Comparison of ENCODE assay signal across 20 cellular contexts in genomic region chr1:119768778-119769177, GRCh38. TPM values are rescaled to one million over a fixed set of nuclear protein-coding genes. Genes with fewer than 3 reads are reported as not detected.
DNase-seq lines count a peak whose midpoint lies in the region; ATAC-seq, FAIRE-seq and TF ChIP-seq lines count a peak whose summit lies in the region.
"Had no signal": no experiment of that assay in that cellular context is flagged by ENCODE, and none has a peak within 500 bp of the region (broad histone marks: within the 10 kb centered on the region; RNA-seq: fewer than 3 reads in every experiment).

TSS of gene HMGCS2 (minus strand) at chr1:119768905. CDS start at chr1:119768844, 61 bp downstream.

- CTCF ChIA-PET in HepG2 (lab: Yijun Ruan, JAX; ENCODE audit: low intra/inter-chr PET ratio, low total read pairs), result no interaction called here

- H3K9ac ChIP-seq in duodenal mucosa (ENCODE audit: low read depth in 1 of 2, low read length in 2 of 2), result peak within 1 kb of the TSS; percentile 45 to 55
- H3K9ac ChIP-seq in HepG2 (ENCODE audit: insufficient read depth, low read depth, low read length), result peak within 1 kb of the TSS; percentile 9; the same call in 1 of the 2 replicates

- no peak for TF ChIP-seq POLR2A in HepG2 (IDR thresholded peaks at IDR 0.05; ENCODE audit: insufficient read depth in 1 of 2, low read depth in 2 of 2, low read length in 2 of 2)
- no peak for TF ChIP-seq POLR2A in ovary (IDR thresholded peaks at IDR 0.05)

- H3K9me3 ChIP-seq in duodenal mucosa (ENCODE audit: control insufficient read depth in 1 of 2, low read length in 2 of 2), result no peaks in the 10 kb centered on the region
- H3K9me3 ChIP-seq in HepG2 (ENCODE audit: low read length), result no peaks in the 10 kb centered on the region
- H3K9me3 ChIP-seq in small intestine (ENCODE audit: control insufficient read depth, low read depth), result no peaks in the 10 kb centered on the region
- H3K9me3 ChIP-seq in ovary, result no peaks in the 10 kb centered on the region

- H3K27ac Mint-ChIP-seq in GM23338, result no peak within 1 kb of the TSS
- no peak within 1 kb of the TSS for H3K27ac Mint-ChIP-seq in activated T-cell treated with anti-CD3 and anti-CD28 coated beads, Interleukin-2, amount 50 U/mL, for 24 hours
- H3K27ac Mint-ChIP-seq: T-helper 17 cell had no signal

- ATAC-seq in GM23338 (peak; percentile 40), HepG2 (peak; percentile 51)
- ATAC-seq: activated CD4-positive, CD25-positive, alpha-beta regulatory T cell treated with anti-CD3 and anti-CD28 coated beads, Interleukin-2, amount 50 U/mL, for 24 hours; K562; T-helper 17 cell had no signal

- intact Hi-C loops in HepG2 (cut with micrococcal nuclease; ENCODE audit: unreplicated experiment), result loop anchor here (2.0 kb wide), 1 partner anchor 14 kb away; no protein-coding TSS in a partner anchor
- intact Hi-C loops in ovary (cut with DNase I), result no loop called here

- H3K27me3 Mint-ChIP-seq in GM23338 (ENCODE audit: insufficient read depth, low read depth, poor library complexity), result peaks cover 3% of the 10 kb centered on the region
- peaks cover 27% of the 10 kb centered on the region for H3K27me3 Mint-ChIP-seq in activated T-cell treated with anti-CD3 and anti-CD28 coated beads, Interleukin-2, amount 50 U/mL, for 24 hours

- TF ChIP-seq CTCF in GM23338 (conservative IDR thresholded peaks at IDR 0.05; ENCODE audit: low read depth in 2 of 2) (no peak), HepG2 (CRISPR knock-in tag; IDR thresholded peaks at IDR 0.05) (no peak), ovary (IDR thresholded peaks at IDR 0.05) (no peak)

- H3F3A ChIP-seq in GM23338 (replicated peaks; ENCODE audit: low read depth), result no peaks in the 10 kb centered on the region

- H3K9me3 Mint-ChIP-seq in GM23338, result no peaks in the 10 kb centered on the region; the same call in 2 of the 3 replicates
- H3K9me3 Mint-ChIP-seq in activated T-cell treated with anti-CD3 and anti-CD28 coated beads, Interleukin-2, amount 50 U/mL, for 24 hours, result no peaks in the 10 kb centered on the region

- BruUV-seq in HepG2 (replicated peaks; lab: Mats Ljungman, UMichigan), result no TSS peak

- in situ Hi-C loops in HepG2 (cut with HindIII; ENCODE audit: extremely low pct_ligation_motif_present, low pct_unique_long_range_greater_than_20kb), result no loop called here

- H3K4me2 ChIP-seq in GM23338 (no peak within 1 kb of the TSS), HepG2 (ENCODE audit: low read depth, low read length) (peak within 1 kb of the TSS; percentile 65)

- no peak within 1 kb of the TSS for H3K4me3 Mint-ChIP-seq in GM23338
- no peak within 1 kb of the TSS for H3K4me3 Mint-ChIP-seq in activated T-cell treated with anti-CD3 and anti-CD28 coated beads, Interleukin-2, amount 50 U/mL, for 24 hours
- H3K4me3 Mint-ChIP-seq: T-helper 17 cell had no signal

- peaks cover 7% of the 10 kb centered on the region; the same call in 1 of the 2 replicates for H3K4me1 ChIP-seq in GM23338 (ENCODE audit: insufficient read depth)
- peaks cover 33 to 42% of the 10 kb centered on the region in 2 donors for H3K4me1 ChIP-seq in duodenal mucosa (ENCODE audit: control insufficient read depth in 1 of 2, insufficient read depth in 2 of 2, low read length in 2 of 2)
- peaks cover 96% of the 10 kb centered on the region for H3K4me1 ChIP-seq in HepG2 (ENCODE audit: insufficient read depth, low read length)
- H3K4me1 ChIP-seq in small intestine (ENCODE audit: control insufficient read depth in 2 of 2, insufficient read depth in 1 of 2, low read depth in 1 of 2, low read length in 1 of 2), result peaks cover 6 to 7% of the 10 kb centered on the region in 2 donors
- peaks cover 3% of the 10 kb centered on the region for H3K4me1 ChIP-seq in ovary (ENCODE audit: insufficient read depth)

- TF ChIP-seq EP300 in HepG2 (IDR thresholded peaks at IDR 0.05; ENCODE audit: low read depth in 2 of 2, low read length in 2 of 2) (no peak), HepG2 (CRISPR knock-in tag; IDR thresholded peaks at IDR 0.05; ENCODE audit: borderline replicate concordance) (no peak), ovary (IDR thresholded peaks at IDR 0.05) (no peak)

- H3K27ac ChIP-seq in GM23338 (ENCODE audit: low read depth) (no peak within 1 kb of the TSS), duodenal mucosa (ENCODE audit: low read depth, low read length) (no peak within 1 kb of the TSS), HepG2 (ENCODE audit: extremely low read length, insufficient read depth, low read length) (no peak within 1 kb of the TSS), small intestine (ENCODE audit: low read depth in 1 of 2, low read length in 1 of 2) (peak within 1 kb of the TSS; percentile 52 to 59), ovary (no peak within 1 kb of the TSS)

- peaks cover 9% of the 10 kb centered on the region for H3K4me1 Mint-ChIP-seq in GM23338
- peaks cover 1% of the 10 kb centered on the region for H3K4me1 Mint-ChIP-seq in activated T-cell treated with anti-CD3 and anti-CD28 coated beads, Interleukin-2, amount 50 U/mL, for 24 hours (ENCODE audit: low read depth)
- H3K4me1 Mint-ChIP-seq: T-helper 17 cell had no signal

- H3K36me3 ChIP-seq in GM23338 (ENCODE audit: insufficient read depth) (no peaks in the 10 kb centered on the region), duodenal mucosa (ENCODE audit: control insufficient read depth in 1 of 2, insufficient read depth in 2 of 2, low read length in 2 of 2) (peaks cover 0 to 7% of the 10 kb centered on the region in 2 donors), HepG2 (replicated peaks in 1 of 2; ENCODE audit: control insufficient read depth in 1 of 2, insufficient read depth in 2 of 2, low read length in 2 of 2) (no peaks in the 10 kb centered on the region), small intestine (ENCODE audit: control insufficient read depth in 2 of 2, insufficient read depth in 2 of 2, low read length in 2 of 2) (no peaks in the 10 kb centered on the region), ovary (no peaks in the 10 kb centered on the region)

- DNase-seq in GM23338 (ENCODE audit: low spot score) (no peak), HepG2 (ENCODE audit: low spot score) (no peak), small intestine (peak; percentile 92), ovary (no peak), Kasumi-1 (lab: John Stamatoyannopoulos, UW) (no peak)
- DNase-seq in activated CD4-positive, alpha-beta T cell treated with anti-CD3 and anti-CD28 coated beads, Interleukin-2, amount 50 U/mL, for 1 hour, result no peak
- DNase-seq in activated T-cell treated with anti-CD3 and anti-CD28 coated beads, Interleukin-2, amount 50 U/mL, for 24 hours, result no peak
- DNase-seq: activated naive CD4-positive, alpha-beta T cell; anterior cingulate cortex; NCI-H1105; NCI-H226; SHP77 treated with DMSO at 0.1 percent for 48 hours; stimulated activated CD4-positive, alpha-beta T cell treated with anti-CD3 and anti-CD28 coated beads, Interleukin-12 subunit alpha, Interleukin-12 subunit beta, amount 100 ng/mL, for 4 hours; stimulated activated naive CD4-positive, alpha-beta T cell; T-helper 17 cell had no signal

- peak within 1 kb of the TSS; percentile 64; the same call in 1 of the 2 replicates for H2AFZ ChIP-seq in GM23338
- H2AFZ ChIP-seq in HepG2 (ENCODE audit: low read length), result no peak within 1 kb of the TSS

- H3K79me2 ChIP-seq in GM23338 (replicated peaks; ENCODE audit: insufficient read depth) (no peaks in the 10 kb centered on the region), HepG2 (ENCODE audit: insufficient read depth, low read length) (no peaks in the 10 kb centered on the region)

- H4K20me1 ChIP-seq in GM23338 (replicated peaks; ENCODE audit: insufficient read depth), result no peaks in the 10 kb centered on the region
- no peaks in the 10 kb centered on the region for H4K20me1 ChIP-seq in HepG2 (ENCODE audit: insufficient read depth, low read length)

- 24% methylated on average over 8 of the region's 8 CpGs for WGBS in HepG2 (ENCODE audit: low lambda C conversion rate)
- 18 to 58% (median 29%) methylated on average over 8 of the region's 8 CpGs for WGBS in small intestine, 3 donors
- 50 to 67% (median 63%) methylated on average over 8 of the region's 8 CpGs for WGBS in ovary, 3 donors

- H3K9me2 ChIP-seq in GM23338 (ENCODE audit: insufficient read depth), result no peaks in the 10 kb centered on the region; the same call in 1 of the 2 replicates

- no peaks in the 10 kb centered on the region for H3K36me3 Mint-ChIP-seq in GM23338 (ENCODE audit: low read depth)
- no peaks in the 10 kb centered on the region for H3K36me3 Mint-ChIP-seq in activated T-cell treated with anti-CD3 and anti-CD28 coated beads, Interleukin-2, amount 50 U/mL, for 24 hours (ENCODE audit: low read depth)

- POLR2A ChIA-PET in HepG2 (lab: Yijun Ruan, JAX), result interaction anchor here (4.2 to 4.8 kb wide), 2 partner anchors 10 to 56 kb away, joined by 28 to 71 read pairs; partner anchors contain the start of gene PHGDH

- H3K4me3 ChIP-seq in GM23338 (no peak within 1 kb of the TSS), duodenal mucosa (ENCODE audit: low read depth in 1 of 2, low read length in 2 of 2) (peak within 1 kb of the TSS; percentile 57 to 74), HepG2 (replicated peaks in 1 of 3; ENCODE audit: insufficient read depth in 1 of 3, low read depth in 2 of 3, low read length in 3 of 3) (peak within 1 kb of the TSS in 2 of 3 experiments; percentile 14 to 16; a peak in 4 of 6 replicates), small intestine (ENCODE audit: low read depth in 1 of 2, low read length in 2 of 2) (peak within 1 kb of the TSS in 1 of 2 donors; percentile 25), ovary (no peak within 1 kb of the TSS)
- H3K4me3 ChIP-seq: K562 had no signal

- no peak for TF ChIP-seq RAD21 in HepG2 (CRISPR knock-in tag; IDR thresholded peaks at IDR 0.05)

- H3K27me3 ChIP-seq in GM23338 (ENCODE audit: insufficient read depth), result no peaks in the 10 kb centered on the region
- H3K27me3 ChIP-seq in duodenal mucosa (ENCODE audit: control insufficient read depth in 1 of 2, insufficient read depth in 2 of 2, low read length in 2 of 2), result no peaks in the 10 kb centered on the region
- peaks cover 0 to 2% of the 10 kb centered on the region in 2 experiments; a peak in 1 of 5 replicates for H3K27me3 ChIP-seq in HepG2 (ENCODE audit: control insufficient read depth in 1 of 2, insufficient read depth in 2 of 2, low read length in 2 of 2)
- H3K27me3 ChIP-seq in small intestine (ENCODE audit: control insufficient read depth in 2 of 2, insufficient read depth in 2 of 2, low read length in 2 of 2), result no peaks in the 10 kb centered on the region
- no peaks in the 10 kb centered on the region for H3K27me3 ChIP-seq in ovary

- FAIRE-seq in HepG2 (lab: Jason Lieb, UNC) (peak; percentile 42), small intestine (lab: Jason Lieb, UNC) (no peak)
- FAIRE-seq: colon, K562 had no signal

RNA-seq across cellular contexts. Expression of gene HMGCS2, which starts in this region (rescaled TPM):
- not detected in 2 replicates for total RNA-seq in GM23338 (2014; rRNA removed; shearing (Covaris generic))
- polyA plus RNA-seq in GM23338 (2016; fragmentation: Nextera tagmentation; extraction: Ambion mirVana) (not detected in 2 replicates), HepG2 (2011; rRNA removed) (0.44 and 0.60 TPM in 2 replicates), small intestine (10 to 100 TPM in 2 of 3 donors, 1 to 10 TPM in 1; 8.3 to 36.2 (median 14.6) TPM), ovary (under 1 TPM; 0.15 to 0.17 TPM)
- total RNA-seq in HepG2 (2016; rRNA removed; fragmentation: Illumina TruSeq; extraction: Trizol) (1.5 and 1.6 TPM in 2 replicates), ovary (1 to 10 TPM in 1 of 7 donors, under 1 TPM in 4, not detected in 2; 0.12 to 1.7 (median 0.48) TPM)
- 0.35 and 0.51 TPM in 2 replicates for total RNA-seq in HepG2 (2016; cell fraction: cytosol; rRNA removed; fragmentation: Illumina TruSeq; extraction: Trizol; ENCODE audit: low read depth)
- 1.1 and 1.6 TPM in 2 replicates for total RNA-seq in HepG2 (2016; cell fraction: insoluble cytoplasmic fraction; rRNA removed; fragmentation: Illumina TruSeq; extraction: Trizol)
- total RNA-seq in HepG2 (2016; cell fraction: membrane; rRNA removed; fragmentation: Illumina TruSeq; extraction: Trizol), result 0.24 and 0.28 TPM in 2 replicates
- 0.78 and 0.94 TPM in 2 replicates for total RNA-seq in HepG2 (2016; cell fraction: nucleus; rRNA removed; fragmentation: Illumina TruSeq; extraction: Trizol)
- polyA plus RNA-seq in HepG2 (2011; cell fraction: cytosol; rRNA removed), result 0.48 and 0.67 TPM in 2 replicates
- 0.29 and 0.38 TPM in 2 replicates for polyA plus RNA-seq in HepG2 (2011; cell fraction: nucleus; rRNA removed)
- polyA plus RNA-seq in HepG2 (2012), result 2.2 and 17.9 TPM in 2 replicates
- polyA plus RNA-seq in HepG2 (2016; cell fraction: cytosol; fragmentation: Illumina TruSeq; extraction: Trizol; ENCODE audit: low read depth), result 0.10 and 0.24 TPM in 2 replicates
- polyA plus RNA-seq in HepG2 (2016; cell fraction: insoluble cytoplasmic fraction; fragmentation: Illumina TruSeq; extraction: Trizol; ENCODE audit: low read depth), result 1.6 TPM in 2 replicates
- polyA plus RNA-seq in HepG2 (2016; cell fraction: membrane; fragmentation: Illumina TruSeq; extraction: Trizol; ENCODE audit: low read depth), result 0.42 and 0.52 TPM in 2 replicates
- polyA plus RNA-seq in HepG2 (2016; cell fraction: nucleus; fragmentation: Illumina TruSeq; extraction: Trizol; ENCODE audit: insufficient read depth, low read depth), result 0.81 and 1.0 TPM in 2 replicates
- 0.42 and 6.5 TPM in 2 replicates for polyA minus RNA-seq in HepG2 (2011; rRNA and poly(A)+ RNA removed; ENCODE audit: low replicate concordance)
- 0.53 and 0.99 TPM in 2 replicates for polyA minus RNA-seq in HepG2 (2011; cell fraction: cytosol; rRNA and poly(A)+ RNA removed)
- polyA minus RNA-seq in HepG2 (2011; cell fraction: nucleus; rRNA and poly(A)+ RNA removed), result 0.64 and 1.2 TPM in 2 replicates
- total RNA-seq: osteoblast, T-helper 17 cell had no signal
- polyA plus RNA-seq: K562 had no signal

Comparison
In these comparisons a context has a peak if more than half of its experiments do, and no peak if none do; other contexts are left out.
1. Peak in ATAC-seq in GM23338; RNA of the gene not detected or under 1 TPM.
2. H3K27ac ChIP-seq: peak in small intestine (2 of 2); none in GM23338 (single experiment), duodenal mucosa (single experiment), HepG2 (single experiment) and ovary (0 of 2).
3. H3K4me3 ChIP-seq: peak in duodenal mucosa (2 of 2) and HepG2 (2 of 3); none in GM23338 (single experiment) and ovary (single experiment).